Comparison of ENCODE assay signal across 12 cellular contexts in genomic region chr11:126058090-126058489, GRCh38.
"Had no signal": no experiment of that assay in that cellular context is flagged by ENCODE, and none has a peak within 500 bp of the region (broad histone marks: within the 10 kb centered on the region; RNA-seq: fewer than 3 reads in every experiment).

No MANE protein-coding gene starts in this region.

- H3K27ac ChIP-seq: cardiac muscle cell, SJSA1, vagina had no signal

- H3K4me1 ChIP-seq: SJSA1 had no signal

- H3K27me3 ChIP-seq: cardiac muscle cell, gastroesophageal sphincter, vagina had no signal

- DNase-seq: activated CD4-positive, alpha-beta memory T cell treated with anti-CD3 and anti-CD28 coated beads for 36 hours; activated CD4-positive, CD25-positive, alpha-beta regulatory T cell treated with anti-CD3 and anti-CD28 coated beads, Interleukin-2, amount 50 U/mL, for 72 hours; activated naive CD8-positive, alpha-beta T cell treated with anti-CD3 and anti-CD28 coated beads, Interleukin-2, amount 50 U/mL, for 24 hours; activated T-cell treated with anti-CD3 and anti-CD28 coated beads, Interleukin-2, amount 50 U/mL, for 48 hours; effector CD8-positive, alpha-beta T cell; naive thymus-derived CD4-positive, alpha-beta T cell; T-helper 9 cell had no signal

- H3K4me3 ChIP-seq: cardiac muscle cell, gastroesophageal sphincter, SJSA1, vagina had no signal

- ATAC-seq: activated naive CD8-positive, alpha-beta T cell treated with anti-CD3 and anti-CD28 coated beads, Interleukin-2, amount 50 U/mL, for 24 hours; gastroesophageal sphincter; naive thymus-derived CD4-positive, alpha-beta T cell; stimulated activated memory B cell treated with anti-CD40 and anti-IgM and Interleukin-4, amounts not matched to agents 10 μg/mL and 1 μg/mL and 100 μg/mL, for 72 hours had no signal

- H3K9me3 ChIP-seq: gastroesophageal sphincter, SJSA1, vagina had no signal

- H3K36me3 ChIP-seq: cardiac muscle cell, gastroesophageal sphincter, SJSA1, vagina had no signal
